Comparison of ENCODE assay signal across 8 cellular contexts in genomic region chr5:14258840-14259239, GRCh38.
DNase-seq lines count a peak whose midpoint lies in the region; ATAC-seq and TF ChIP-seq lines count a peak whose summit lies in the region.

No MANE protein-coding gene starts in this region.

- WGBS in tibial nerve, 2 donors = 44 to 56% methylated on average over 10 to 11 of the region's 11 CpGs

- peaks cover 69% of the 10 kb centered on the region for H3K4me1 ChIP-seq in iPS-15b (ENCODE audit: control insufficient read depth, insufficient read depth, low read length)
- H3K4me1 ChIP-seq in tibial nerve = peaks cover 0 to 41% (median 9%) of the 10 kb centered on the region in 4 donors

- peak overlapping the region; percentile 35 for H3K4me3 ChIP-seq in GM06990 (replicated peaks; ENCODE audit: low read depth, low read length)
- peak overlapping the region; percentile 23 for H3K4me3 ChIP-seq in iPS-15b (ENCODE audit: low read depth, low read length)
- H3K4me3 ChIP-seq in tibial nerve = no peak overlapping the region

- H3K36me3 Mint-ChIP-seq in activated naive CD4-positive, alpha-beta T cell treated with anti-CD3 and anti-CD28 coated beads, Interleukin-2, amount 50 U/mL, for 72 hours = peaks cover 0 to 13% of the 10 kb centered on the region in 2 donors

- TF ChIP-seq POLR2A in tibial nerve (IDR thresholded peaks at IDR 0.05) = no peak

- H3K27me3 ChIP-seq in GM06990 (replicated peaks; ENCODE audit: control insufficient read depth, insufficient read depth, low read length) (no peaks in the 10 kb centered on the region), iPS-15b (ENCODE audit: control insufficient read depth, insufficient read depth, low read length) (no peaks in the 10 kb centered on the region), tibial nerve (no peaks in the 10 kb centered on the region)

- H3K36me3 ChIP-seq in GM06990 (ENCODE audit: control insufficient read depth, insufficient read depth, low read length) = no peaks in the 10 kb centered on the region
- no peaks in the 10 kb centered on the region for H3K36me3 ChIP-seq in iPS-15b (ENCODE audit: control insufficient read depth, insufficient read depth, low read length)
- no peaks in the 10 kb centered on the region for H3K36me3 ChIP-seq in tibial nerve

- DNase-seq in GM06990 (ENCODE audit: extremely low read depth, insufficient read length) = peak; percentile 56
- DNase-seq in activated naive CD4-positive, alpha-beta T cell treated with anti-CD3 and anti-CD28 coated beads, Interleukin-2, amount 50 U/mL, for 72 hours (ENCODE audit: low spot score in 2 of 2) = no peak
- DNase-seq in NCI-H1694 (lab: John Stamatoyannopoulos, UW) = no peak
- DNase-seq in activated T-cell treated with anti-CD3 and anti-CD28 coated beads, Interleukin-2, amount 50 U/mL, for 48 hours = no peak
- no peak for DNase-seq in tibial nerve (ENCODE audit: low spot score in 2 of 2)

- ATAC-seq in GM21423 (IDR thresholded peaks at IDR 0.05; ENCODE audit: unreplicated experiment) (peak; percentile 40), HG03571 (IDR thresholded peaks at IDR 0.05; ENCODE audit: unreplicated experiment) (peak; percentile 38)
- no peak for ATAC-seq in activated naive CD4-positive, alpha-beta T cell treated with anti-CD3 and anti-CD28 coated beads, Interleukin-2, amount 50 U/mL, for 72 hours

- H3K9ac ChIP-seq in iPS-15b (ENCODE audit: low read depth, low read length) = peak overlapping the region; percentile 30

- peak; percentile 16 for TF ChIP-seq CTCF in GM06990 (IDR thresholded peaks at IDR 0.05; ENCODE audit: insufficient read depth, low read length, poor library complexity, severe bottlenecking)
- no peak for TF ChIP-seq CTCF in tibial nerve (IDR thresholded peaks at IDR 0.05)

- peaks cover 4% of the 10 kb centered on the region for H3K9me3 ChIP-seq in iPS-15b (ENCODE audit: control insufficient read depth, insufficient read depth, low read length)
- no peaks in the 10 kb centered on the region for H3K9me3 ChIP-seq in tibial nerve

- peaks cover 3 to 6% of the 10 kb centered on the region in 2 donors for H3K9me3 Mint-ChIP-seq in activated naive CD4-positive, alpha-beta T cell treated with anti-CD3 and anti-CD28 coated beads, Interleukin-2, amount 50 U/mL, for 72 hours

- H3K27ac Mint-ChIP-seq in activated naive CD4-positive, alpha-beta T cell treated with anti-CD3 and anti-CD28 coated beads, Interleukin-2, amount 50 U/mL, for 72 hours = no peak overlapping the region

- H3K27ac ChIP-seq in tibial nerve = no peak overlapping the region

- TF ChIP-seq EP300 in tibial nerve (IDR thresholded peaks at IDR 0.05) = no peak

Comparison
In these comparisons a context has a peak if more than half of its experiments do, and no peak if none do; other contexts are left out.
1. H3K4me3 ChIP-seq: peak in GM06990 (single experiment) and iPS-15b (single experiment); none in tibial nerve (0 of 4).
2. ATAC-seq: peak in GM21423 (single experiment) and HG03571 (single experiment); none in activated naive CD4-positive, alpha-beta T cell treated with anti-CD3 and anti-CD28 coated beads, Interleukin-2, amount 50 U/mL, for 72 hours (0 of 2).